ENCODE assay signal across 8 cellular contexts in the genomic region with DNA sequence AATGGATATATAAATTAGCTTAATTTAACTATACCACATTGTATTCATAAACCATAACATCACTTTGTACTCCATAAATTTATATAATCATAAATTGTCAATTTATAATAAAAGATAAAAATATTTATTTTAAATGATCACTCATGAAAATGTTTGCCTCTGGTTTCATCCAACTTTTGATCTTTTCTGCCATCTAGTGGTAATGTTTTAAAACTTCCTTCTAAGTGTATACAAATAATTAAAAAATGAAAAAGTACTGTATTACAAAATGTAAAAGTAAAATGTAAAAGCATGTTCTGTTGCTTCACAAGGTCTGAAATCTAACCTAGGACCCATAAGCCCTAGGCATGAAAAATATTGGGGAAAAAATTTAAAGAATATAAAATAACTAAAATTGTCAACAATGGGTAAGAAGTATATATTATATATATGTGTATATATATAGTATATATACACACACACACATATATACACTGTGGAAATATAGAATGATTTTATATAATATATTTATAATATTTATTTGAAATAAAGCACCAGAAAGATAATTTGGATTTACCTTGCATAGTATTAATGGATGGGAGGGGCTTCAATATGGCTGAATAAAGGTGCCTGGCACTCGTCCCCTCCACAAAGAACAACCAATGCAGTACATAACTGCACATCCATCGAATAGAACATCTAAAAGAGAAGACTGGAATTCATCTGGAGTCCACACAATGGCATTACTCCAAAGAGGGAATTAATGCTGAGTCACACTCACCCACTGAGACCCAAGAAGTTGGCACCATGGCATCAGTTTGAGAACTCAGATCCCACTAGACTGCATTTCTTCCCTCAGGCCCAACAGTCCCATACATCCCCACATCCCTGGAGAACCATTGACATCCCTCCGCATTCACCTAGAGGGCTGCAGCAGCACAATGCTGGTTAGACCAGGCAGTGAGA. TPM values are rescaled to one million over a fixed set of nuclear protein-coding genes. Genes with fewer than 3 reads are reported as not detected.
DNase-seq lines count a peak whose midpoint lies in the region; ATAC-seq and TF ChIP-seq lines count a peak whose summit lies in the region.

No MANE protein-coding gene starts in this region.

- H3K9me3 Mint-ChIP-seq in T-helper 2 cell treated with Interferon-gamma antibody and Interleukin-4, amounts not matched to agents 5 μg/mL and 100 μg/mL, for 36 hours: no peaks in the 10 kb centered on the region

- H3K27me3 ChIP-seq in heart right ventricle (peaks cover 0 to 3% (median 0%) of the 10 kb centered on the region in 7 donors), right lobe of liver (no peaks in the 10 kb centered on the region)

- H3K36me3 ChIP-seq in heart right ventricle (no peaks in the 10 kb centered on the region), right lobe of liver (no peaks in the 10 kb centered on the region)

- H3K4me3 ChIP-seq in heart right ventricle: no peak overlapping the region
- H3K4me3 ChIP-seq in astrocyte of the cerebellum (ENCODE audit: low read depth, low read length): no peak overlapping the region
- H3K4me3 ChIP-seq in right lobe of liver: no peak overlapping the region

- no peaks in the 10 kb centered on the region for H3K36me3 Mint-ChIP-seq in T-helper 2 cell treated with Interferon-gamma antibody and Interleukin-4, amounts not matched to agents 5 μg/mL and 100 μg/mL, for 36 hours (ENCODE audit: low read depth)

- WGBS in heart right ventricle, 2 donors: 54% methylated on average over 3 of the region's 3 CpGs
- 43% methylated on average over 3 of the region's 3 CpGs for WGBS in right lobe of liver (ENCODE audit: insufficient coverage, low coverage, low lambda C conversion rate, missing lambda C conversion rate)

- TF ChIP-seq POLR2A in right lobe of liver (IDR thresholded peaks at IDR 0.05): no peak

- TF ChIP-seq CTCF in heart right ventricle (IDR thresholded peaks at IDR 0.05): peak; percentile 41 to 76 (median 59)
- no peak for TF ChIP-seq CTCF in astrocyte of the cerebellum (IDR thresholded peaks at IDR 0.05; ENCODE audit: low read depth, low read length, missing control alignments)
- TF ChIP-seq CTCF in right lobe of liver (IDR thresholded peaks at IDR 0.05): peak; percentile 53 to 63 (median 57)

- DNase-seq in heart right ventricle (no peak), cardiac septum (ENCODE audit: low spot score) (no peak), NCI-H146 treated with DMSO at 0.1 percent for 48 hours (lab: John Stamatoyannopoulos, UW; ENCODE audit: unreplicated experiment) (peak; percentile 11), astrocyte of the cerebellum (ENCODE audit: low read depth) (peak; percentile 36), right lobe of liver (no peak), activated T-cell treated with anti-CD3 and anti-CD28 coated beads for 4 hours (no peak)
- no peak for DNase-seq in T-helper 2 cell treated with Interferon-gamma antibody and Interleukin-4, amounts not matched to agents 5 μg/mL and 100 μg/mL, for 36 hours (ENCODE audit: low spot score)
- no peak for DNase-seq in stimulated activated CD4-positive, alpha-beta T cell treated with anti-CD3 and anti-CD28 coated beads, Interleukin-12 subunit alpha, Interleukin-12 subunit beta, amount 100 ng/mL, for 4 hours

- H3K27ac Mint-ChIP-seq in T-helper 2 cell treated with Interferon-gamma antibody and Interleukin-4, amounts not matched to agents 5 μg/mL and 100 μg/mL, for 36 hours: no peak overlapping the region

- peaks cover 30% of the 10 kb centered on the region for H3K27me3 Mint-ChIP-seq in T-helper 2 cell treated with Interferon-gamma antibody and Interleukin-4, amounts not matched to agents 5 μg/mL and 100 μg/mL, for 36 hours (ENCODE audit: low read depth)

- H3K4me3 Mint-ChIP-seq in T-helper 2 cell treated with Interferon-gamma antibody and Interleukin-4, amounts not matched to agents 5 μg/mL and 100 μg/mL, for 36 hours: no peak overlapping the region

- peaks cover 7% of the 10 kb centered on the region for H3K4me1 Mint-ChIP-seq in T-helper 2 cell treated with Interferon-gamma antibody and Interleukin-4, amounts not matched to agents 5 μg/mL and 100 μg/mL, for 36 hours (ENCODE audit: low read depth)

- in situ Hi-C loops in astrocyte of the cerebellum (cut with HindIII; ENCODE audit: low sequenced_read_pairs): loop anchor here (5.0 kb wide), 1 partner anchor 82 kb away; no protein-coding TSS in a partner anchor

- H3K9me3 ChIP-seq in heart right ventricle (peaks cover 0 to 27% (median 0%) of the 10 kb centered on the region in 11 donors), right lobe of liver (no peaks in the 10 kb centered on the region)

- peaks cover 0 to 19% (median 0%) of the 10 kb centered on the region in 9 donors for H3K4me1 ChIP-seq in heart right ventricle
- H3K4me1 ChIP-seq in right lobe of liver: no peaks in the 10 kb centered on the region

- no peak for ATAC-seq in heart right ventricle
- peak in 2 of 4 donors; percentile 38 to 42 for ATAC-seq in right lobe of liver

- H3K27ac ChIP-seq in heart right ventricle (no peak overlapping the region), right lobe of liver (no peak overlapping the region)

- intact Hi-C loops in heart right ventricle (cut with DNase I) (loop anchor here (1.0 to 10.0 kb wide), 10 partner anchors 52 to 329 kb away; no protein-coding TSS in a partner anchor), cardiac septum (cut with DNase I) (loop anchor here (10.0 kb wide), 1 partner anchor 329 kb away; no protein-coding TSS in a partner anchor), right lobe of liver (cut with DNase I) (loop anchor here (5.0 kb wide), 2 partner anchors 72 to 77 kb away; no protein-coding TSS in a partner anchor)

RNA-seq across cellular contexts. Expression of gene ANXA1, which starts 32.5 kb away (rescaled TPM):
- total RNA-seq in heart right ventricle (100 to 1,000 TPM in 1 of 10 donors, 10 to 100 TPM in 9; 21.1 to 126 (median 38.5) TPM), cardiac septum (42.7 TPM), right lobe of liver (10 to 100 TPM in 4 of 6 experiments, 1 to 10 TPM in 2; 3.2 to 16.8 (median 12.5) TPM)
- 100 to 1,000 TPM in 1 of 2 donors, 10 to 100 TPM in 1; 89.9 to 108 TPM for polyA plus RNA-seq in heart right ventricle

Comparison
In these comparisons a context has a peak if more than half of its experiments do, and no peak if none do; other contexts are left out.
1. DNase-seq: peak in NCI-H146 treated with DMSO at 0.1 percent for 48 hours (single experiment) and astrocyte of the cerebellum (single experiment); none in heart right ventricle (0 of 2), cardiac septum (single experiment), right lobe of liver (0 of 3), T-helper 2 cell treated with Interferon-gamma antibody and Interleukin-4, amounts not matched to agents 5 μg/mL and 100 μg/mL, for 36 hours (single experiment), stimulated activated CD4-positive, alpha-beta T cell treated with anti-CD3 and anti-CD28 coated beads, Interleukin-12 subunit alpha, Interleukin-12 subunit beta, amount 100 ng/mL, for 4 hours (single experiment) and activated T-cell treated with anti-CD3 and anti-CD28 coated beads for 4 hours (single experiment).